Comparison of ENCODE assay signal across 18 cellular contexts in the genomic region with DNA sequence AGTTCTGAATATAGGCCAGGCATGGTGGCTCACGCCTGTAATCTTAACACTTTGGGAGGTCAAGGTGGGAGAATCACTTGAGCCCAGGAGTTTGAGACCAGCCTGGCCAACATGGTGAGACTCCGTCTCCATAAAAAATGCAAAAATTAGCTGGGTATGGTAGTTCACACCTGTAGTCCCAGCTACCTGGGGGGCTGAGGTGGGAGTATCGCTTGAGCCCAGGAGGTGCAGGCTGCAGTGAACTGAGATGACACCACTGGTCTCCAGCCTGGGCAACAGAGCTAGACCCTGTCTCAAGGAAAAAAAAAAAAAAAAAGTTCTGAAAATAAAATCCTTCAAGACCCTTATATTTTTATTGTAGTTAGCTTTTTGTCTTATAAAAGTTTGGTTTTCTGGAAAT. TPM values are rescaled to one million over a fixed set of nuclear protein-coding genes. Genes with fewer than 3 reads are reported as not detected.
DNase-seq lines count a peak whose midpoint lies in the region; ATAC-seq and TF ChIP-seq lines count a peak whose summit lies in the region.
"Had no signal": no experiment of that assay in that cellular context is flagged by ENCODE, and none has a peak within 500 bp of the region (broad histone marks: within the 10 kb centered on the region; RNA-seq: fewer than 3 reads in every experiment).

No MANE protein-coding gene starts in this region.

- WGBS in adrenal gland, 4 donors = 94 to 100% (median 97%) methylated on average over 3 of the region's 3 CpGs
- WGBS in right lobe of liver (ENCODE audit: insufficient coverage, low coverage, low lambda C conversion rate, missing lambda C conversion rate) = 100% methylated on average over 3 of the region's 3 CpGs
- WGBS in stomach, 5 donors = 92 to 99% (median 99%) methylated on average over 3 of the region's 3 CpGs

- H3K4me3 ChIP-seq in BLaER1 (no peak overlapping the region), adrenal gland (no peak overlapping the region), right lobe of liver (no peak overlapping the region), stomach (no peak overlapping the region)
- H3K4me3 ChIP-seq in CD4-positive, alpha-beta memory T cell (ENCODE audit: low read length in 2 of 2) = no peak overlapping the region

- H4K20me1 ChIP-seq in BLaER1 = no peaks in the 10 kb centered on the region

- no peak for ATAC-seq in right lobe of liver
- ATAC-seq in stimulated activated naive B cell treated with anti-CD40 and anti-IgM and Interleukin-4, amounts not matched to agents 10 μg/mL and 1 μg/mL and 100 μg/mL, for 72 hours (replicated peaks) = no peak
- ATAC-seq: activated CD4-positive, alpha-beta T cell treated with anti-CD3 and anti-CD28 coated beads for 36 hours; activated CD8-positive, alpha-beta memory T cell treated with anti-CD3 and anti-CD28 coated beads, Interleukin-2, amount 10 ng/mL, durations not matched to agents 7 days and 5 days had no signal

- no peaks in the 10 kb centered on the region for H3K36me3 Mint-ChIP-seq in CD4-positive, alpha-beta memory T cell
- H3K36me3 Mint-ChIP-seq in stimulated activated naive B cell treated with anti-CD40 and anti-IgM and Interleukin-4, amounts not matched to agents 10 μg/mL and 1 μg/mL and 100 μg/mL, for 72 hours = peaks cover 8 to 10% of the 10 kb centered on the region in 2 donors

- POLR2A ChIA-PET in CD4-positive, alpha-beta memory T cell (lab: Charles Lee; ENCODE audit: partially characterized antibody) = interaction anchor here (1.0 to 1.1 kb wide), 2 partner anchors 11 to 22 kb away, joined by 3 to 4 read pairs; a partner anchor contains a TSS

- peaks cover under 1% of the 10 kb centered on the region; the same call in 1 of the 2 replicates for H3K9me3 ChIP-seq in BLaER1
- no peaks in the 10 kb centered on the region for H3K9me3 ChIP-seq in adrenal gland (replicated peaks in 1 of 3)
- no peaks in the 10 kb centered on the region for H3K9me3 ChIP-seq in right lobe of liver
- H3K9me3 ChIP-seq in stomach = no peaks in the 10 kb centered on the region
- H3K9me3 ChIP-seq in CD4-positive, alpha-beta memory T cell (ENCODE audit: control insufficient read depth in 1 of 2, low read length in 2 of 2) = no peaks in the 10 kb centered on the region

- no peak overlapping the region for H3K4me3 Mint-ChIP-seq in CD4-positive, alpha-beta memory T cell
- H3K4me3 Mint-ChIP-seq in stimulated activated naive B cell treated with anti-CD40 and anti-IgM and Interleukin-4, amounts not matched to agents 10 μg/mL and 1 μg/mL and 100 μg/mL, for 72 hours = no peak overlapping the region
- H3K4me3 Mint-ChIP-seq: activated CD4-positive, alpha-beta T cell treated with anti-CD3 and anti-CD28 coated beads for 36 hours; activated CD8-positive, alpha-beta memory T cell treated with anti-CD3 and anti-CD28 coated beads, Interleukin-2, amount 10 ng/mL, durations not matched to agents 7 days and 5 days; central memory CD8-positive, alpha-beta T cell had no signal

- 0 out of 2 replicates have a peak, but pooled peaks cover 3% of the 10 kb centered on the region for H3K36me3 ChIP-seq in BLaER1
- no peaks in the 10 kb centered on the region for H3K36me3 ChIP-seq in adrenal gland (replicated peaks in 1 of 2)
- H3K36me3 ChIP-seq in right lobe of liver = no peaks in the 10 kb centered on the region
- no peaks in the 10 kb centered on the region for H3K36me3 ChIP-seq in stomach
- no peaks in the 10 kb centered on the region for H3K36me3 ChIP-seq in CD4-positive, alpha-beta memory T cell (ENCODE audit: insufficient read depth, low read length)

- TF ChIP-seq POLR2A in adrenal gland (IDR thresholded peaks at IDR 0.05) = no peak
- TF ChIP-seq POLR2A in right lobe of liver (IDR thresholded peaks at IDR 0.05) = no peak
- TF ChIP-seq POLR2A in stomach (IDR thresholded peaks at IDR 0.05) = no peak

- 0 out of 2 replicates have a peak overlapping the region, but pooled peaks have one; percentile 8 for H3K4me2 ChIP-seq in BLaER1

- intact Hi-C loops in adrenal gland (cut with DNase I) = no loop called here
- intact Hi-C loops in right lobe of liver (cut with DNase I) = no loop called here
- intact Hi-C loops in stomach (cut with DNase I; ENCODE audit: low total_unique reads) = no loop called here
- intact Hi-C loops in CD4-positive, alpha-beta memory T cell (cut with micrococcal nuclease) = no loop called here

- H3K27me3 ChIP-seq in BLaER1 (no peaks in the 10 kb centered on the region), adrenal gland (no peaks in the 10 kb centered on the region), right lobe of liver (no peaks in the 10 kb centered on the region), stomach (no peaks in the 10 kb centered on the region)
- H3K27me3 ChIP-seq in CD4-positive, alpha-beta memory T cell (ENCODE audit: insufficient read depth, low read length) = no peaks in the 10 kb centered on the region

- no peak overlapping the region for H3K27ac ChIP-seq in BLaER1
- peak overlapping the region; percentile 90 to 97 (median 92) for H3K27ac ChIP-seq in adrenal gland
- peak overlapping the region; percentile 43 to 95 (median 66) for H3K27ac ChIP-seq in right lobe of liver
- H3K27ac ChIP-seq in stomach = peak overlapping the region in 4 of 5 donors; percentile 75 to 90 (median 84)
- H3K27ac ChIP-seq in CD4-positive, alpha-beta memory T cell (ENCODE audit: low read depth, low read length) = no peak overlapping the region

- DNase-seq in adrenal gland (no peak), right lobe of liver (no peak), stomach (no peak), AML-193 (lab: John Stamatoyannopoulos, UW) (no peak)
- no peak for DNase-seq in CD4-positive, alpha-beta memory T cell
- DNase-seq in effector CD8-positive, alpha-beta T cell (lab: John Stamatoyannopoulos, UW) = no peak
- no peak for DNase-seq in stimulated activated naive B cell treated with anti-CD40 and anti-IgM and Interleukin-4, amounts not matched to agents 10 μg/mL and 1 μg/mL and 100 μg/mL, for 72 hours
- DNase-seq: activated CD4-positive, alpha-beta T cell treated with anti-CD3 and anti-CD28 coated beads for 36 hours; activated CD8-positive, alpha-beta memory T cell treated with anti-CD3 and anti-CD28 coated beads, Interleukin-2, amount 10 ng/mL, durations not matched to agents 7 days and 5 days; activated effector memory CD4-positive, alpha-beta T cell treated with Interleukin-2 at 50 U/mL for 16 hours; DMS79; kidney; NCI-H1694; NCI-H2227 treated with DMSO at 0.1 percent for 48 hours; small intestine; stimulated activated CD8-positive, alpha-beta memory T cell treated with anti-CD3 and anti-CD28 coated beads, Interleukin-4, amount 100 ng/mL, for 48 hours had no signal

- H3K4me1 ChIP-seq in BLaER1 = peaks cover 21% of the 10 kb centered on the region
- peaks cover 7 to 27% of the 10 kb centered on the region in 2 donors for H3K4me1 ChIP-seq in adrenal gland (replicated peaks in 1 of 2)
- H3K4me1 ChIP-seq in right lobe of liver = peaks cover 0 to 29% (median 3%) of the 10 kb centered on the region in 4 donors
- peaks cover 8 to 61% (median 30%) of the 10 kb centered on the region in 4 donors for H3K4me1 ChIP-seq in stomach
- H3K4me1 ChIP-seq in CD4-positive, alpha-beta memory T cell (ENCODE audit: insufficient read depth, low read length) = no peaks in the 10 kb centered on the region

- no peak overlapping the region for H3K9ac ChIP-seq in BLaER1

- H3K9me3 Mint-ChIP-seq in CD4-positive, alpha-beta memory T cell = no peaks in the 10 kb centered on the region
- no peaks in the 10 kb centered on the region for H3K9me3 Mint-ChIP-seq in stimulated activated naive B cell treated with anti-CD40 and anti-IgM and Interleukin-4, amounts not matched to agents 10 μg/mL and 1 μg/mL and 100 μg/mL, for 72 hours
- H3K9me3 Mint-ChIP-seq: central memory CD8-positive, alpha-beta T cell had no signal

- no peak overlapping the region for H3K27ac Mint-ChIP-seq in CD4-positive, alpha-beta memory T cell
- no peak overlapping the region for H3K27ac Mint-ChIP-seq in stimulated activated naive B cell treated with anti-CD40 and anti-IgM and Interleukin-4, amounts not matched to agents 10 μg/mL and 1 μg/mL and 100 μg/mL, for 72 hours
- H3K27ac Mint-ChIP-seq: activated CD8-positive, alpha-beta memory T cell treated with anti-CD3 and anti-CD28 coated beads, Interleukin-2, amount 10 ng/mL, durations not matched to agents 7 days and 5 days had no signal

- no peaks in the 10 kb centered on the region for H3K27me3 Mint-ChIP-seq in CD4-positive, alpha-beta memory T cell
- H3K27me3 Mint-ChIP-seq in stimulated activated naive B cell treated with anti-CD40 and anti-IgM and Interleukin-4, amounts not matched to agents 10 μg/mL and 1 μg/mL and 100 μg/mL, for 72 hours = no peaks in the 10 kb centered on the region
- H3K27me3 Mint-ChIP-seq: activated CD4-positive, alpha-beta T cell treated with anti-CD3 and anti-CD28 coated beads for 36 hours; activated CD8-positive, alpha-beta memory T cell treated with anti-CD3 and anti-CD28 coated beads, Interleukin-2, amount 10 ng/mL, durations not matched to agents 7 days and 5 days; central memory CD8-positive, alpha-beta T cell had no signal

- peaks cover 3 to 6% (median 3%) of the 10 kb centered on the region in 4 donors for H3K4me1 Mint-ChIP-seq in CD4-positive, alpha-beta memory T cell
- no peaks in the 10 kb centered on the region for H3K4me1 Mint-ChIP-seq in stimulated activated naive B cell treated with anti-CD40 and anti-IgM and Interleukin-4, amounts not matched to agents 10 μg/mL and 1 μg/mL and 100 μg/mL, for 72 hours

- CTCF ChIA-PET in CD4-positive, alpha-beta memory T cell (lab: Charles Lee; ENCODE audit: partially characterized antibody) = interaction anchor here (0.9 to 1.5 kb wide), 2 partner anchors 11 to 23 kb away, joined by 3 to 4 read pairs; a partner anchor contains a TSS

- TF ChIP-seq EP300 in stomach (IDR thresholded peaks at IDR 0.05) = no peak

- TF ChIP-seq CTCF in adrenal gland (IDR thresholded peaks at IDR 0.05) (no peak), right lobe of liver (IDR thresholded peaks at IDR 0.05) (no peak), stomach (IDR thresholded peaks at IDR 0.05) (no peak)

RNA-seq across cellular contexts. Expression of a gene that starts 11.7 kb away (rescaled TPM):
- total RNA-seq in adrenal gland (100 to 1,000 TPM in 3 of 8 donors, 10 to 100 TPM in 5; 78.9 to 145 (median 85.0) TPM), right lobe of liver (10 to 100 TPM; 21.1 to 64.3 (median 37.6) TPM), stomach (100 to 1,000 TPM in 1 of 5 donors, 10 to 100 TPM in 4; 35.0 to 125 (median 82.6) TPM)
- polyA plus RNA-seq in adrenal gland (100 to 1,000 TPM in 2 of 3 donors, 10 to 100 TPM in 1; 56.8 to 162 (median 116) TPM), stomach (10 to 100 TPM; 54.1 to 78.1 (median 58.3) TPM)
- 100 to 1,000 TPM; 151 to 159 TPM for total RNA-seq in CD4-positive, alpha-beta memory T cell
- 100 to 1,000 TPM; 140 to 149 TPM for polyA plus RNA-seq in CD4-positive, alpha-beta memory T cell

RNA-seq across cellular contexts. Expression of a gene that starts 22.6 kb away (rescaled TPM):
- total RNA-seq in adrenal gland = 1,000 to 10,000 TPM in 2 of 8 donors, 100 to 1,000 TPM in 6; 312 to 3,032 (median 460) TPM
- 100 to 1,000 TPM; 129 to 348 (median 208) TPM for polyA plus RNA-seq in adrenal gland
- total RNA-seq in right lobe of liver = 1,000 to 10,000 TPM in 3 of 6 experiments, 100 to 1,000 TPM in 3; 606 to 3,254 (median 1,720) TPM
- 100 to 1,000 TPM in 4 of 5 donors, 10 to 100 TPM in 1; 27.2 to 187 (median 147) TPM for total RNA-seq in stomach
- polyA plus RNA-seq in stomach = 100 to 1,000 TPM; 219 to 404 (median 260) TPM
- 100 to 1,000 TPM; 128 to 131 TPM for total RNA-seq in CD4-positive, alpha-beta memory T cell
- 100 to 1,000 TPM; 121 to 161 TPM for polyA plus RNA-seq in CD4-positive, alpha-beta memory T cell

RNA-seq across cellular contexts. Expression of a gene that starts 46.2 kb away (rescaled TPM):
- total RNA-seq in adrenal gland (100 to 1,000 TPM in 1 of 8 donors, 10 to 100 TPM in 6, 1 to 10 TPM in 1; 8.7 to 163 (median 15.0) TPM), right lobe of liver (100 to 1,000 TPM in 1 of 6 experiments, 10 to 100 TPM in 5; 11.2 to 120 (median 52.2) TPM), stomach (10 to 100 TPM in 2 of 5 donors, 1 to 10 TPM in 2, under 1 TPM in 1; 0.58 to 82.1 (median 2.5) TPM)
- polyA plus RNA-seq in adrenal gland (100 to 1,000 TPM in 1 of 3 donors, 10 to 100 TPM in 2; 10.1 to 305 (median 17.4) TPM), stomach (10 to 100 TPM; 35.0 to 43.6 (median 39.7) TPM)
- 10 to 100 TPM; 30.5 to 30.9 TPM for total RNA-seq in CD4-positive, alpha-beta memory T cell
- polyA plus RNA-seq in CD4-positive, alpha-beta memory T cell = 10 to 100 TPM; 43.5 to 53.2 TPM

Comparison
In these comparisons a context has a peak if more than half of its experiments do, and no peak if none do; other contexts are left out.
1. H3K27ac ChIP-seq: peak in adrenal gland (5 of 5), right lobe of liver (3 of 3) and stomach (4 of 5); none in BLaER1 (single experiment) and CD4-positive, alpha-beta memory T cell (single experiment).